ENCODE assay signal across 25 cellular contexts in genomic region chrX:69959712-69960111, GRCh38.
"Had no signal": no experiment of that assay in that cellular context is flagged by ENCODE, and none has a peak within 500 bp of the region (broad histone marks: within the 10 kb centered on the region; RNA-seq: fewer than 3 reads in every experiment).

No MANE protein-coding gene starts in this region.

- H3K4me3 ChIP-seq: dorsolateral prefrontal cortex, gastrocnemius medialis, hepatocyte, left lung, neural progenitor cell, smooth muscle cell, suprapubic skin had no signal

- H3K79me2 ChIP-seq: hepatocyte, parathyroid adenoma had no signal

- H3K4me1 ChIP-seq: gastrocnemius medialis, left lung, neural progenitor cell, parathyroid adenoma, suprapubic skin had no signal

- DNase-seq: dorsolateral prefrontal cortex; effector CD4-positive, alpha-beta T cell; foreskin fibroblast; gastrocnemius medialis; head of caudate nucleus; left cardiac atrium; left lung; mesenchymal stem cell; midbrain; naive thymus-derived CD4-positive, alpha-beta T cell; stimulated activated CD4-positive, alpha-beta T cell treated with anti-CD3 and anti-CD28 coated beads, Interleukin-12 subunit alpha, Interleukin-12 subunit beta, amount 100 ng/mL, for 4 hours; stimulated activated CD4-positive, alpha-beta T cell treated with anti-CD3 and anti-CD28 coated beads, Interleukin-1b, Interleukin-23, amount 100 ng/mL, for 48 hours; stimulated activated CD4-positive, alpha-beta T cell treated with anti-CD3 and anti-CD28 coated beads, Interleukin-4, amount 100 ng/mL, for 1 hour; stimulated activated CD8-positive, alpha-beta memory T cell treated with anti-CD3 and anti-CD28 coated beads, Interleukin-4, amount 100 ng/mL, for 48 hours; stimulated activated naive CD4-positive, alpha-beta T cell; stimulated activated naive CD8-positive, alpha-beta T cell treated with anti-CD3 and anti-CD28 coated beads, Interleukin-15, amount 100 ng/mL, for 72 hours; trophoblast cell had no signal

- H3K9me3 ChIP-seq: gastrocnemius medialis, left lung, suprapubic skin had no signal

- H3K27me3 ChIP-seq: gastrocnemius medialis, hepatocyte, neural progenitor cell, suprapubic skin had no signal

- H3K9ac ChIP-seq: neural progenitor cell, parathyroid adenoma had no signal

- H3K4me2 ChIP-seq: hepatocyte, neural progenitor cell, smooth muscle cell had no signal

- H3K27ac ChIP-seq: dorsolateral prefrontal cortex, gastrocnemius medialis, hepatocyte, left lung, neural progenitor cell, parathyroid adenoma, suprapubic skin had no signal

- ATAC-seq: gastrocnemius medialis; left cardiac atrium; left lung; naive thymus-derived CD4-positive, alpha-beta T cell; sciatic nerve; stimulated activated naive CD8-positive, alpha-beta T cell treated with anti-CD3 and anti-CD28 coated beads, Interleukin-15, amount 100 ng/mL, for 72 hours had no signal

- H3K36me3 ChIP-seq: gastrocnemius medialis, left lung, neural progenitor cell, suprapubic skin had no signal

- FAIRE-seq: colon, islet of Langerhans had no signal

- H2AFZ ChIP-seq: hepatocyte, neural progenitor cell, parathyroid adenoma had no signal
